ENCODE assay signal across 25 cellular contexts in genomic region chr3:137866933-137867332, GRCh38.
"Had no signal": no experiment of that assay in that cellular context is flagged by ENCODE, and none has a peak within 500 bp of the region (broad histone marks: within the 10 kb centered on the region; RNA-seq: fewer than 3 reads in every experiment).

No MANE protein-coding gene starts in this region.

- H3K4me3 ChIP-seq: ascending aorta, esophagus muscularis mucosa, gastrocnemius medialis, sigmoid colon, testis, upper lobe of left lung had no signal

- H3K4me1 ChIP-seq: ascending aorta, esophagus muscularis mucosa, gastrocnemius medialis, sigmoid colon, testis, upper lobe of left lung had no signal

- H3K4me3 Mint-ChIP-seq: activated T-cell treated with anti-CD3 and anti-CD28 coated beads, Interleukin-2, amount 50 U/mL, for 24 hours; activated T-helper 17 cell treated with anti-CD3 and anti-CD28 coated beads, Interleukin-2, amount 50 U/mL, for 72 hours; natural killer cell treated with Interleukin-12 subunit alpha and Interleukin-12 subunit beta and Interleukin-15 and Interleukin-18, amount 100 ng/mL, for 72 hours; stimulated activated naive B cell treated with anti-CD40 and anti-IgM and Interleukin-4, amounts not matched to agents 10 μg/mL and 1 μg/mL and 100 μg/mL, for 72 hours had no signal

- FAIRE-seq: TTC549 had no signal

- H3K27ac Mint-ChIP-seq: activated naive CD4-positive, alpha-beta T cell treated with anti-CD3 and anti-CD28 coated beads, Interleukin-2, amount 50 U/mL, for 72 hours; activated T-cell treated with anti-CD3 and anti-CD28 coated beads, Interleukin-2, amount 50 U/mL, for 24 hours; activated T-helper 17 cell treated with anti-CD3 and anti-CD28 coated beads, Interleukin-2, amount 50 U/mL, for 72 hours; natural killer cell treated with Interleukin-12 subunit alpha and Interleukin-12 subunit beta and Interleukin-15 and Interleukin-18, amount 100 ng/mL, for 72 hours; progenitor cell of endocrine pancreas; stimulated activated naive B cell treated with anti-CD40 and anti-IgM and Interleukin-4, amounts not matched to agents 10 μg/mL and 1 μg/mL and 100 μg/mL, for 72 hours had no signal

- H3K27me3 Mint-ChIP-seq: activated T-cell treated with anti-CD3 and anti-CD28 coated beads, Interleukin-2, amount 50 U/mL, for 24 hours; natural killer cell treated with Interleukin-12 subunit alpha and Interleukin-12 subunit beta and Interleukin-15 and Interleukin-18, amount 100 ng/mL, for 72 hours; stimulated activated naive B cell treated with anti-CD40 and anti-IgM and Interleukin-4, amounts not matched to agents 10 μg/mL and 1 μg/mL and 100 μg/mL, for 72 hours had no signal

- H3K27ac ChIP-seq: ascending aorta, brain microvascular endothelial cell, esophagus muscularis mucosa, gastrocnemius medialis, sigmoid colon, testis, upper lobe of left lung, WERI-Rb-1 had no signal

- DNase-seq: activated CD4-positive, alpha-beta T cell treated with anti-CD3 and anti-CD28 coated beads for 1 hour; activated T-cell treated with anti-CD3 and anti-CD28 coated beads, Interleukin-2, amount 50 U/mL, for 24 hours; brain microvascular endothelial cell; central memory CD4-positive, alpha-beta T cell; dermis blood vessel endothelial cell; effector CD8-positive, alpha-beta T cell; gastrocnemius medialis; head of caudate nucleus; left ventricle myocardium superior; retina; sigmoid colon; stimulated activated CD4-positive, alpha-beta T cell treated with anti-CD3 and anti-CD28 coated beads, Interleukin-2, amount 100 ng/mL, for 48 hours; stimulated activated CD8-positive, alpha-beta memory T cell treated with anti-CD3 and anti-CD28 coated beads, Interleukin-4, amount 100 ng/mL, for 48 hours; stimulated activated naive B cell treated with anti-CD40 and anti-IgM and Interleukin-4, amounts not matched to agents 10 μg/mL and 1 μg/mL and 100 μg/mL, for 72 hours; T-helper 1 cell; testis; upper lobe of left lung; WERI-Rb-1 had no signal

- H3K27me3 ChIP-seq: ascending aorta, brain microvascular endothelial cell, esophagus muscularis mucosa, gastrocnemius medialis, sigmoid colon, testis, upper lobe of left lung had no signal

- H3K9me3 ChIP-seq: gastrocnemius medialis, sigmoid colon, testis had no signal

- H3K4me1 Mint-ChIP-seq: activated T-helper 17 cell treated with anti-CD3 and anti-CD28 coated beads, Interleukin-2, amount 50 U/mL, for 72 hours; stimulated activated naive B cell treated with anti-CD40 and anti-IgM and Interleukin-4, amounts not matched to agents 10 μg/mL and 1 μg/mL and 100 μg/mL, for 72 hours had no signal

- H3K36me3 Mint-ChIP-seq: natural killer cell treated with Interleukin-12 subunit alpha and Interleukin-12 subunit beta and Interleukin-15 and Interleukin-18, amount 100 ng/mL, for 72 hours; stimulated activated naive B cell treated with anti-CD40 and anti-IgM and Interleukin-4, amounts not matched to agents 10 μg/mL and 1 μg/mL and 100 μg/mL, for 72 hours had no signal

- H3K36me3 ChIP-seq: ascending aorta, brain microvascular endothelial cell, esophagus muscularis mucosa, gastrocnemius medialis, sigmoid colon, upper lobe of left lung, WERI-Rb-1 had no signal
